ENCODE assay signal across 1 cellular context in the genomic region with DNA sequence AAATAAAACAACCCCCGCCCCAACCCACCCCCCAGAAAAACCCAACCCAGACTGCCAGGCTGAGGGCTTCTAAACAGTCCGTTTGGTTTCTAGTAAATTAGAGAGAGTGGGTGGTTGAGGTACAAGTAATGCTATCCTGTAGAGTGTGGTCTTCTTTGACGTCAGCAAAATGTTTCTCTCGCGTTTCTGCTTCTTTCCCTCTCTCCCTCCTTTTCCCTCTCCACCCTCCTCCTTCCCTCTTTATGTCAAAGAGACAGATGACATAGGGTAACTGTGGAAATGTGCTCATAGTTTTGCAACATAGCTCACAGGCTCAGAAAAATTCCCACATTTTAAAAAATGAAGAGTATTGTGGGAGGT.
A peak's percentile ranks its signal among the peaks of the same experiment; 100 is the strongest.
TF ChIP-seq lines count a peak whose summit lies in the region.

No MANE protein-coding gene starts in this region.

TF ChIP-seq in H1, 55 proteins besides CTCF, POLR2A, EP300 and RAD21:
- TF ChIP-seq CTBP2 (IDR thresholded peaks at IDR 0.05; ENCODE audit: borderline replicate concordance, insufficient read depth, insufficient read length, low read length) (no peak), TAF7 (optimal IDR thresholded peaks at IDR 0.05; ENCODE audit: borderline replicate concordance, low read depth, low read length) (peak; percentile 19)
TF ChIP-seq in H1: peak in this region for 1.
